Comparison of ENCODE assay signal across 2 cellular contexts in the genomic region with DNA sequence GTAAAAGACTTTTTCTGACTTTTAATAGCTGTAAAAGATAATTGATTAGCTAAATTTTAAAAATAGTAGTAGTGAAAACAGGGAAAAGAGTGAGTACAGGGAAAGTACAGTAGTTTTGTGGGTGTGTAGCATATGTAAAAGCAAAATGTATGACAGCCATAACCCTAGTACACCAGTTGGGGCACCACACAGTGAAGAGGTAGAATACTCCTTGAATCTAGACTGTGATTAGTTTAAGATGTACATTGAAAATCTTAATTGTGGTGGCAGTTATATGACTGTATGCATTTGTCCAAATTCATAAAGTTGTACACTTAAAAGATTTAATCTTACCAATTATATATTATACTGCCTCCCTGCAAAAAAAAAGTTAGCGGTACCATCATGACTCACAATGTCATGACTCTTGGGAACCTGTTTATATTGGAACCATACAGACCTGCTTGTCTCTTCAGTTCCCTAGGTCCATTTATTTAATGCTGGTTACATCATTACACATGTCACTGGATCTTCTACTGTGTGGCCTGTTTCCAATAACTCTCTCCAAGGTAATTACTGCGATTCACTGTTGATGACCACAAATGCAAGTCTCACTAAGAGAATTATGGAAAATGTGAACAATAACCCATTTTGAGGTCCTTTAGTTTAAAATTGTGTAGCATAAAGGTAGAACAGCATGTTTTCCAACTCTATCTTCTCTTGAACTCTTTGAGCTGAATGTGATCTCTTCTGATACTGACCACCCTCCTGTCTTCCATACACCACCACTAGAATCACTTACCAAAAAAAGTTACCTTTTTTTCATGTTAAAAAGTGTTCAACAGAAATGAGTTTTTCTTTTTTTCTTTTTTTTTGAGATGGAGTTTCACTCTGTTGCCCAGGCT.
TF ChIP-seq lines count a peak whose summit lies in the region.

No MANE protein-coding gene starts in this region.

TF ChIP-seq in liver, 16 proteins besides CTCF, POLR2A, EP300 and RAD21:
- TF ChIP-seq SP1 (IDR thresholded peaks at IDR 0.05): no peak
- TF ChIP-seq, protein P1, sequence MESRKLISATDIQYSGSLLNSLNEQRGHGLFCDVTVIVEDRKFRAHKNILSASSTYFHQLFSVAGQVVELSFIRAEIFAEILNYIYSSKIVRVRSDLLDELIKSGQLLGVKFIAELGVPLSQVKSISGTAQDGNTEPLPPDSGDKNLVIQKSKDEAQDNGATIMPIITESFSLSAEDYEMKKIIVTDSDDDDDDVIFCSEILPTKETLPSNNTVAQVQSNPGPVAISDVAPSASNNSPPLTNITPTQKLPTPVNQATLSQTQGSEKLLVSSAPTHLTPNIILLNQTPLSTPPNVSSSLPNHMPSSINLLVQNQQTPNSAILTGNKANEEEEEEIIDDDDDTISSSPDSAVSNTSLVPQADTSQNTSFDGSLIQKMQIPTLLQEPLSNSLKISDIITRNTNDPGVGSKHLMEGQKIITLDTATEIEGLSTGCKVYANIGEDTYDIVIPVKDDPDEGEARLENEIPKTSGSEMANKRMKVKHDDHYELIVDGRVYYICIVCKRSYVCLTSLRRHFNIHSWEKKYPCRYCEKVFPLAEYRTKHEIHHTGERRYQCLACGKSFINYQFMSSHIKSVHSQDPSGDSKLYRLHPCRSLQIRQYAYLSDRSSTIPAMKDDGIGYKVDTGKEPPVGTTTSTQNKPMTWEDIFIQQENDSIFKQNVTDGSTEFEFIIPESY (IDR thresholded peaks at IDR 0.05): peak; percentile 40
- peak; percentile 49 for TF ChIP-seq FOXA2 (IDR thresholded peaks at IDR 0.05)
- peak; percentile 8 to 66 for TF ChIP-seq RXRA (IDR thresholded peaks at IDR 0.05)
- TF ChIP-seq NR2F2 (IDR thresholded peaks at IDR 0.05): no peak
- peak in 1 of 2 donors; percentile 84 for TF ChIP-seq JUND (IDR thresholded peaks at IDR 0.05)
- TF ChIP-seq HNF4A (conservative IDR thresholded peaks at IDR 0.05): peak; percentile 45 to 71
- no peak for TF ChIP-seq HNF4G (IDR thresholded peaks at IDR 0.05)
- no peak for TF ChIP-seq EGR1 (IDR thresholded peaks at IDR 0.05; ENCODE audit: low read depth in 2 of 2)
- peak; percentile 32 for TF ChIP-seq FOXA1 (IDR thresholded peaks at IDR 0.05)
- TF ChIP-seq, protein P2, sequence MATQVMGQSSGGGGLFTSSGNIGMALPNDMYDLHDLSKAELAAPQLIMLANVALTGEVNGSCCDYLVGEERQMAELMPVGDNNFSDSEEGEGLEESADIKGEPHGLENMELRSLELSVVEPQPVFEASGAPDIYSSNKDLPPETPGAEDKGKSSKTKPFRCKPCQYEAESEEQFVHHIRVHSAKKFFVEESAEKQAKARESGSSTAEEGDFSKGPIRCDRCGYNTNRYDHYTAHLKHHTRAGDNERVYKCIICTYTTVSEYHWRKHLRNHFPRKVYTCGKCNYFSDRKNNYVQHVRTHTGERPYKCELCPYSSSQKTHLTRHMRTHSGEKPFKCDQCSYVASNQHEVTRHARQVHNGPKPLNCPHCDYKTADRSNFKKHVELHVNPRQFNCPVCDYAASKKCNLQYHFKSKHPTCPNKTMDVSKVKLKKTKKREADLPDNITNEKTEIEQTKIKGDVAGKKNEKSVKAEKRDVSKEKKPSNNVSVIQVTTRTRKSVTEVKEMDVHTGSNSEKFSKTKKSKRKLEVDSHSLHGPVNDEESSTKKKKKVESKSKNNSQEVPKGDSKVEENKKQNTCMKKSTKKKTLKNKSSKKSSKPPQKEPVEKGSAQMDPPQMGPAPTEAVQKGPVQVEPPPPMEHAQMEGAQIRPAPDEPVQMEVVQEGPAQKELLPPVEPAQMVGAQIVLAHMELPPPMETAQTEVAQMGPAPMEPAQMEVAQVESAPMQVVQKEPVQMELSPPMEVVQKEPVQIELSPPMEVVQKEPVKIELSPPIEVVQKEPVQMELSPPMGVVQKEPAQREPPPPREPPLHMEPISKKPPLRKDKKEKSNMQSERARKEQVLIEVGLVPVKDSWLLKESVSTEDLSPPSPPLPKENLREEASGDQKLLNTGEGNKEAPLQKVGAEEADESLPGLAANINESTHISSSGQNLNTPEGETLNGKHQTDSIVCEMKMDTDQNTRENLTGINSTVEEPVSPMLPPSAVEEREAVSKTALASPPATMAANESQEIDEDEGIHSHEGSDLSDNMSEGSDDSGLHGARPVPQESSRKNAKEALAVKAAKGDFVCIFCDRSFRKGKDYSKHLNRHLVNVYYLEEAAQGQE (IDR thresholded peaks at IDR 0.05): no peak
- TF ChIP-seq YY1 (IDR thresholded peaks at IDR 0.05): peak; percentile 42
- no peak for TF ChIP-seq TAF1 (conservative IDR thresholded peaks at IDR 0.05)
- TF ChIP-seq MAX (IDR thresholded peaks at IDR 0.05): peak; percentile 32
- TF ChIP-seq GABPA (IDR thresholded peaks at IDR 0.05 in 1 of 2, conservative IDR thresholded peaks at IDR 0.05 in 1 of 2): no peak
TF ChIP-seq in liver: peak in this region for 8.

TF ChIP-seq in HepG2, 621 proteins besides CTCF, POLR2A, EP300 and RAD21:
- TF ChIP-seq ZSCAN21 (CRISPR knock-in tag; IDR thresholded peaks at IDR 0.05; ENCODE audit: borderline replicate concordance): no peak
- no peak for TF ChIP-seq CBX5 (CRISPR knock-in tag; IDR thresholded peaks at IDR 0.05; ENCODE audit: borderline replicate concordance)
- TF ChIP-seq ZNF30 (CRISPR knock-in tag; IDR thresholded peaks at IDR 0.05): no peak
- TF ChIP-seq RNF219 (CRISPR knock-in tag; IDR thresholded peaks at IDR 0.05): no peak
- TF ChIP-seq ZNF546 (CRISPR knock-in tag; conservative IDR thresholded peaks at IDR 0.05): no peak
- no peak for TF ChIP-seq ZNF20 (CRISPR knock-in tag; IDR thresholded peaks at IDR 0.05)
- TF ChIP-seq MEIS1 (CRISPR knock-in tag; IDR thresholded peaks at IDR 0.05; ENCODE audit: borderline replicate concordance): no peak
- TF ChIP-seq ZNF12 (CRISPR knock-in tag; IDR thresholded peaks at IDR 0.05): no peak
- no peak for TF ChIP-seq HNRNPH1 (optimal IDR thresholded peaks at IDR 0.05; ENCODE audit: low read depth, low read length)
- no peak for TF ChIP-seq ZNF496 (CRISPR knock-in tag; IDR thresholded peaks at IDR 0.05; ENCODE audit: insufficient replicate concordance)
- no peak for TF ChIP-seq SMYD3 (CRISPR knock-in tag; IDR thresholded peaks at IDR 0.05)
- no peak for TF ChIP-seq ZNF607 (CRISPR knock-in tag; IDR thresholded peaks at IDR 0.05; ENCODE audit: borderline replicate concordance)
- no peak for TF ChIP-seq ZNF772 (CRISPR knock-in tag; IDR thresholded peaks at IDR 0.05)
- TF ChIP-seq SP2 (CRISPR knock-in tag; IDR thresholded peaks at IDR 0.05): no peak
- no peak for TF ChIP-seq SNAPC4 (CRISPR knock-in tag; IDR thresholded peaks at IDR 0.05)
- no peak for TF ChIP-seq E2F2 (CRISPR knock-in tag; IDR thresholded peaks at IDR 0.05; ENCODE audit: borderline replicate concordance)
- TF ChIP-seq ARHGAP35 (CRISPR knock-in tag; IDR thresholded peaks at IDR 0.05; ENCODE audit: borderline replicate concordance): no peak
- TF ChIP-seq AKAP8 (CRISPR knock-in tag; IDR thresholded peaks at IDR 0.05): no peak
- TF ChIP-seq ZNF768 (CRISPR knock-in tag; IDR thresholded peaks at IDR 0.05): no peak
